Comparison of ENCODE assay signal across 21 cellular contexts in the genomic region with DNA sequence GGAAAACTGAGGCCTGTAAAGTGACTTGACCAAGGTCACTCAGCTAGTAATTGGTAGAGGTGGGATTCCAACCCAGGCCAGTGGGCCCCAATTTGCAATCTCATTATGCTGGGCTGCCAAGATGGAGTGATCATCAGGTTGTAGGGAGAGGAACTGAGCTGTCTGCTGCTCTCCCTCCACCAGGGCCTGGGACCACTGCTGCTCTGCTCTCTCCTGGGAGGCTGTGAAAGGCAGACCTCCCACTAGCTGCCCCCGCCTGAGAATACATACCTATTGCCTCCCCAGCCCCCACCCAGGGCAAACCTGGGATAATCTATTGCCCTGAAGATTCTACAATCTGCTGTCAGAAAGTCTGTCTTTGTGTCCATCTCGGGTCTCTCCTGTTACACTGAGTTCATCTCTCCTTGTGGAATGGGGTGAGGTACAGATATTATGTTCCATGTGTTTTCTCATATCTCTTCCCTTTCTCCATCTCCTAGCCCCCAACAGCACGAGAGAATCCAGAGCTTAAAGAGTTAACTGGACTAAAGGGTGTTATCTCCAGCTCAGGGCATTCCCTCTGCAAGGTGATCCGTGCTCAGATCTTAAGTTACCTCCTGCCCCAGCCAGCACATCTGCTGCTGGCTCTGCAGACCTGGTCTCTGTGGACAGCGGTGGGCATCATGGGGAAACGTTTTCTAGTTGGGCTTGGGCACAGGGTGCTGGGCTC. TPM values are rescaled to one million over a fixed set of nuclear protein-coding genes. Genes with fewer than 3 reads are reported as not detected.
DNase-seq lines count a peak whose midpoint lies in the region; ATAC-seq and TF ChIP-seq lines count a peak whose summit lies in the region.
"Had no signal": no experiment of that assay in that cellular context is flagged by ENCODE, and none has a peak within 500 bp of the region (broad histone marks: within the 10 kb centered on the region; RNA-seq: fewer than 3 reads in every experiment).

No MANE protein-coding gene starts in this region.

- H3K9me3 ChIP-seq in Loucy (ENCODE audit: insufficient read depth, low read depth, low read length) (no peaks in the 10 kb centered on the region), HAP-1 (no peaks in the 10 kb centered on the region)
- H3K9me3 ChIP-seq: MG63, ovary had no signal

- H3K4me3 ChIP-seq in Loucy (ENCODE audit: low read length, poor library complexity, severe bottlenecking) (peak overlapping the region; percentile 96), HAP-1 (no peak overlapping the region)
- H3K4me3 ChIP-seq: MG63, ovary had no signal

- H2AFZ ChIP-seq in Loucy (ENCODE audit: low read length) = no peak overlapping the region

- no peaks in the 10 kb centered on the region for H3F3A ChIP-seq in Loucy (ENCODE audit: low read depth)

- DNase-seq in NCI-H2196 (lab: John Stamatoyannopoulos, UW; ENCODE audit: unreplicated experiment) = peak; percentile 12
- no peak for DNase-seq in NCI-H2196 treated with DMSO at 0.1 percent for 48 hours (lab: John Stamatoyannopoulos, UW; ENCODE audit: unreplicated experiment)
- DNase-seq in WTC11 (ENCODE audit: low spot score) = no peak
- DNase-seq in DMS114 treated with DMSO at 0.1 percent for 48 hours (lab: John Stamatoyannopoulos, UW; ENCODE audit: unreplicated experiment) = no peak
- DNase-seq in HAP-1 (ENCODE audit: low spot score in 2 of 2) = no peak
- DNase-seq: activated CD4-positive, alpha-beta memory T cell treated with anti-CD3 and anti-CD28 coated beads, Interleukin-2, amount 10 ng/mL, durations not matched to agents 7 days and 5 days; activated effector memory CD4-positive, alpha-beta T cell treated with Interleukin-2 at 50 U/mL for 16 hours; activated T-cell treated with anti-CD3 and anti-CD28 coated beads for 4 hours; AML-193; mesendoderm; MG63; naive B cell; ovary; retina; stimulated activated CD4-positive, alpha-beta T cell treated with anti-CD3 and anti-CD28 coated beads, Interleukin-2, amount 100 ng/mL, for 48 hours had no signal

- no peaks in the 10 kb centered on the region for H3K9me2 ChIP-seq in Loucy (replicated peaks; ENCODE audit: low read depth, low read length)

- POLR2A ChIA-PET in WTC11 (lab: Charles Lee) = interaction anchor here (0.6 to 0.8 kb wide), 2 partner anchors 21 to 284 kb away, joined by 3 read pairs; no protein-coding TSS in a partner anchor

- H3K4me3 Mint-ChIP-seq in WTC11 = no peak overlapping the region
- H3K4me3 Mint-ChIP-seq in nephron = no peak overlapping the region
- H3K4me3 Mint-ChIP-seq: activated CD4-positive, alpha-beta memory T cell treated with anti-CD3 and anti-CD28 coated beads, Interleukin-2, amount 10 ng/mL, durations not matched to agents 7 days and 5 days; stimulated activated effector memory CD8-positive, alpha-beta T cell treated with anti-CD3 and anti-CD28 coated beads, Interleukin-12 subunit alpha, Interleukin-12 subunit beta, amount 100 ng/mL, for 72 hours had no signal

- peaks cover 3% of the 10 kb centered on the region; the same call in 1 of the 2 replicates for H3K36me3 Mint-ChIP-seq in WTC11
- H3K36me3 Mint-ChIP-seq in nephron (ENCODE audit: low read depth) = no peaks in the 10 kb centered on the region
- H3K36me3 Mint-ChIP-seq: naive B cell; stimulated activated effector memory CD8-positive, alpha-beta T cell treated with anti-CD3 and anti-CD28 coated beads, Interleukin-12 subunit alpha, Interleukin-12 subunit beta, amount 100 ng/mL, for 72 hours had no signal

- in situ Hi-C loops in HAP-1 (cut with MboI; ENCODE audit: low sequenced_read_pairs) = no loop called here

- H3K4me1 ChIP-seq in Loucy (ENCODE audit: insufficient read depth, low read length, poor library complexity, severe bottlenecking) (peaks cover 73% of the 10 kb centered on the region), HAP-1 (peaks cover 12% of the 10 kb centered on the region)

- peaks cover 100% of the 10 kb centered on the region for H3K79me2 ChIP-seq in Loucy (ENCODE audit: insufficient read depth, low read length)

- CTCF ChIA-PET in WTC11 (lab: Charles Lee) = interaction anchor here (0.7 to 4.9 kb wide), 8 partner anchors 14 to 356 kb away, joined by 3 to 66 read pairs (median 5); no protein-coding TSS in a partner anchor

- H3K36me3 ChIP-seq in Loucy (ENCODE audit: insufficient read depth, low read length) = peaks cover 23% of the 10 kb centered on the region; the same call in 1 of the 2 replicates
- H3K36me3 ChIP-seq in HAP-1 (replicated peaks) = no peaks in the 10 kb centered on the region
- H3K36me3 ChIP-seq: MG63, ovary had no signal

- H3K9ac ChIP-seq in Loucy (ENCODE audit: low read depth, low read length, poor library complexity, severe bottlenecking) = peak overlapping the region; percentile 90

- peaks cover 90% of the 10 kb centered on the region for H4K20me1 ChIP-seq in Loucy (ENCODE audit: insufficient read depth, low read length, poor library complexity, severe bottlenecking)

- peaks cover 74% of the 10 kb centered on the region for H3K4me1 Mint-ChIP-seq in WTC11
- H3K4me1 Mint-ChIP-seq in nephron = peaks cover 65% of the 10 kb centered on the region

- H3K27me3 Mint-ChIP-seq in WTC11 (ENCODE audit: low read depth) (no peaks in the 10 kb centered on the region), nephron (ENCODE audit: low read depth) (peaks cover 19% of the 10 kb centered on the region)

- H3K27me3 ChIP-seq in Loucy (ENCODE audit: insufficient read depth, low read length, poor library complexity, severe bottlenecking) (peaks cover 4% of the 10 kb centered on the region), HAP-1 (ENCODE audit: low read depth) (no peaks in the 10 kb centered on the region)
- H3K27me3 ChIP-seq: MG63, ovary had no signal

- peak overlapping the region; percentile 80; the same call in 1 of the 2 replicates for H3K27ac Mint-ChIP-seq in WTC11
- peak overlapping the region in 2 of 3 experiments; percentile 24 to 27 for H3K27ac Mint-ChIP-seq in nephron
- H3K27ac Mint-ChIP-seq: activated CD4-positive, alpha-beta memory T cell treated with anti-CD3 and anti-CD28 coated beads, Interleukin-2, amount 10 ng/mL, durations not matched to agents 7 days and 5 days; stimulated activated effector memory CD8-positive, alpha-beta T cell treated with anti-CD3 and anti-CD28 coated beads, Interleukin-12 subunit alpha, Interleukin-12 subunit beta, amount 100 ng/mL, for 72 hours had no signal

- ATAC-seq in WTC11 = no peak
- ATAC-seq in GM21381 (IDR thresholded peaks at IDR 0.05; ENCODE audit: unreplicated experiment) = no peak
- ATAC-seq: activated CD4-positive, CD25-positive, alpha-beta regulatory T cell treated with anti-CD3 and anti-CD28 coated beads, Interleukin-2, amount 50 U/mL, for 24 hours; left lobe of liver; stimulated activated effector memory CD8-positive, alpha-beta T cell treated with anti-CD3 and anti-CD28 coated beads, Interleukin-12 subunit alpha, Interleukin-12 subunit beta, amount 100 ng/mL, for 72 hours had no signal

- peak overlapping the region; percentile 97 for H3K4me2 ChIP-seq in Loucy (ENCODE audit: low read depth, low read length, poor library complexity, severe bottlenecking)

- TF ChIP-seq CTCF in Loucy (conservative IDR thresholded peaks at IDR 0.05; ENCODE audit: low read length) (no peak), WTC11 (IDR thresholded peaks at IDR 0.05) (no peak), nephron (IDR thresholded peaks at IDR 0.05; ENCODE audit: unreplicated experiment in 3 of 3) (no peak)

- H3K9me3 Mint-ChIP-seq in WTC11 = no peaks in the 10 kb centered on the region
- H3K9me3 Mint-ChIP-seq in nephron = no peaks in the 10 kb centered on the region
- H3K9me3 Mint-ChIP-seq: activated CD4-positive, alpha-beta memory T cell treated with anti-CD3 and anti-CD28 coated beads, Interleukin-2, amount 10 ng/mL, durations not matched to agents 7 days and 5 days; naive B cell; stimulated activated effector memory CD8-positive, alpha-beta T cell treated with anti-CD3 and anti-CD28 coated beads, Interleukin-12 subunit alpha, Interleukin-12 subunit beta, amount 100 ng/mL, for 72 hours had no signal

TF ChIP-seq in WTC11, 78 proteins besides CTCF, POLR2A, EP300 and RAD21 (continues in another document):
- TF ChIP-seq, protein P1, sequence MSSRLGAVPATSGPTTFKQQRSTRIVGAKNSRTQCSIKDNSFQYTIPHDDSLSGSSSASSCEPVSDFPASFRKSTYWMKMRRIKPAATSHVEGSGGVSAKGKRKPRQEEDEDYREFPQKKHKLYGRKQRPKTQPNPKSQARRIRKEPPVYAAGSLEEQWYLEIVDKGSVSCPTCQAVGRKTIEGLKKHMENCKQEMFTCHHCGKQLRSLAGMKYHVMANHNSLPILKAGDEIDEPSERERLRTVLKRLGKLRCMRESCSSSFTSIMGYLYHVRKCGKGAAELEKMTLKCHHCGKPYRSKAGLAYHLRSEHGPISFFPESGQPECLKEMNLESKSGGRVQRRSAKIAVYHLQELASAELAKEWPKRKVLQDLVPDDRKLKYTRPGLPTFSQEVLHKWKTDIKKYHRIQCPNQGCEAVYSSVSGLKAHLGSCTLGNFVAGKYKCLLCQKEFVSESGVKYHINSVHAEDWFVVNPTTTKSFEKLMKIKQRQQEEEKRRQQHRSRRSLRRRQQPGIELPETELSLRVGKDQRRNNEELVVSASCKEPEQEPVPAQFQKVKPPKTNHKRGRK (CRISPR knock-in tag; IDR thresholded peaks at IDR 0.05; ENCODE audit: borderline replicate concordance) = no peak
- no peak for TF ChIP-seq CREB1 (CRISPR knock-in tag; IDR thresholded peaks at IDR 0.05)

RNA-seq across cellular contexts. Expression of gene NECTIN1, which starts 5.6 kb away (rescaled TPM):
- 68.4 to 86.2 TPM (median 69.5 TPM) in 3 replicates for total RNA-seq in WTC11 (2021)
